In the genomic region with DNA sequence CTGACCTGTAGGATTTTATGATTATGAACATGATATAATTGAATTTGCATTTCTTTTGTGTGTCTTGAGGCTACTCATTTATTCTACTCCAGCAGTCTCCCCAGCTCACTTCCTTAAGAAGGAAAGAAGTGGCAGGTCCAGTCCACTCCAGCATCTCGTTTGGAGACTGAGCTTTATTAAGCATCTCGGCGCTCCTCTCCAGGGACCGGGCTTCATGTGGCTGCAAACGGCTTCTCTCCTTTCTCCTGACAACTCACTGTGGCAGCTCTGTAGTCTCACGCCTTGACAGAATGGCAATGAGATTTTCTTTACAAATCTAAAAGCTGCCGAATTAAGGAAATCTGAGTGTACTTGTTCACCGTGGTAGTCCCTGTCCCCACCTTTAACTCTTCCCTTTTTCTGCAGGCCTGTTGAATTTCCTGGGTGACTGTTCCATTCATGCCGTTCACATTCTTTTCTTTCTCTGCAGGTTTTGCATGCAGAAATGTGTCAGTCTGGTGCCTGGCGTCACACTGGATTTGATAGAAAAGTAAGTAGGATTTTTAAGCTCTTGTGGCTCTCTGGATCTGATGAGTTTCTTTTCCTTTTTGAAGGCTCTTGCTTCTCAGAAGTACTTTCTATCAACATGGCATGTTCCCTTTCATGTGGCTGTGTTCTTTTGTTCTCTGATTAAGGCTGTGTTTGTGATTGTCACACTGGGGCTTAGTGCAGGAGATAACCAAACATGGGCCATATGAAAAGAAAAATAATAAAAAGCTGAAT, we compare ENCODE assay signal across 9 cellular contexts.
DNase-seq lines count a peak whose midpoint lies in the region; ATAC-seq and TF ChIP-seq lines count a peak whose summit lies in the region.
"Had no signal": no experiment of that assay in that cellular context is flagged by ENCODE, and none has a peak within 500 bp of the region (broad histone marks: within the 10 kb centered on the region; RNA-seq: fewer than 3 reads in every experiment).

No MANE protein-coding gene starts in this region.

- H3K9me3 ChIP-seq in DOHH2 (ENCODE audit: control insufficient read depth, insufficient read depth, low read length) (peaks cover 12% of the 10 kb centered on the region), RWPE2 (ENCODE audit: severe bottlenecking) (no peaks in the 10 kb centered on the region), gastrocnemius medialis (no peaks in the 10 kb centered on the region), thyroid gland (no peaks in the 10 kb centered on the region)
- H3K9me3 ChIP-seq in effector memory CD4-positive, alpha-beta T cell (ENCODE audit: control insufficient read depth, low read length): no peaks in the 10 kb centered on the region
- H3K9me3 ChIP-seq: HAP-1 had no signal

- peak overlapping the region; percentile 79; the same call in 1 of the 2 replicates for H3K27ac ChIP-seq in DOHH2 (ENCODE audit: low read depth, low read length)
- H3K27ac ChIP-seq in RWPE2 (ENCODE audit: poor library complexity, severe bottlenecking): peak overlapping the region; percentile 63
- peak overlapping the region; percentile 67 for H3K27ac ChIP-seq in effector memory CD4-positive, alpha-beta T cell (ENCODE audit: insufficient read depth, low read length, poor library complexity, severe bottlenecking)
- H3K27ac ChIP-seq in gastrocnemius medialis: peak overlapping the region; percentile 76 to 89 (median 87)
- no peak overlapping the region for H3K27ac ChIP-seq in thyroid gland

- intact Hi-C loops in gastrocnemius medialis (cut with DNase I; ENCODE audit: low total_unique reads): loop anchor here (10.0 kb wide), 1 partner anchor 246 kb away; a partner anchor contains a TSS
- intact Hi-C loops in thyroid gland (cut with DNase I): no loop called here

- no peaks in the 10 kb centered on the region for H4K20me1 ChIP-seq in DOHH2 (ENCODE audit: control insufficient read depth, insufficient read depth, low read depth, low read length)

- H3K4me1 ChIP-seq in DOHH2 (ENCODE audit: control insufficient read depth, low read length): peaks cover 49% of the 10 kb centered on the region
- H3K4me1 ChIP-seq in RWPE2 (ENCODE audit: insufficient read depth, poor library complexity, severe bottlenecking): peaks cover 58% of the 10 kb centered on the region
- peaks cover 45% of the 10 kb centered on the region for H3K4me1 ChIP-seq in effector memory CD4-positive, alpha-beta T cell (ENCODE audit: control insufficient read depth, insufficient read depth, low read length, poor library complexity, severe bottlenecking)
- peaks cover 59 to 77% of the 10 kb centered on the region in 2 donors for H3K4me1 ChIP-seq in gastrocnemius medialis
- H3K4me1 ChIP-seq in thyroid gland: peaks cover 3 to 35% of the 10 kb centered on the region in 2 donors

- H3F3A ChIP-seq in DOHH2 (ENCODE audit: control insufficient read depth, insufficient read depth): peaks cover 7% of the 10 kb centered on the region

- no peak for TF ChIP-seq CTCF in DOHH2 (IDR thresholded peaks at IDR 0.05; ENCODE audit: low read depth, low read length, poor library complexity, severe bottlenecking)
- no peak for TF ChIP-seq CTCF in RWPE2 (IDR thresholded peaks at IDR 0.05; ENCODE audit: poor library complexity, severe bottlenecking)
- TF ChIP-seq CTCF in gastrocnemius medialis (IDR thresholded peaks at IDR 0.05 in 4 of 5, conservative IDR thresholded peaks at IDR 0.05 in 1 of 5): no peak
- no peak for TF ChIP-seq CTCF in thyroid gland (IDR thresholded peaks at IDR 0.05)

- H3K9me2 ChIP-seq in DOHH2 (replicated peaks; ENCODE audit: control insufficient read depth, low read length): no peaks in the 10 kb centered on the region

- DNase-seq in RWPE2 (ENCODE audit: low spot score): no peak
- DNase-seq in effector memory CD4-positive, alpha-beta T cell: no peak
- DNase-seq in gastrocnemius medialis: no peak
- DNase-seq in UCSD-AML1 (lab: John Stamatoyannopoulos, UW; ENCODE audit: unreplicated experiment): no peak
- DNase-seq in thyroid gland: no peak

- no peak for ATAC-seq in RWPE2 (ENCODE audit: low read depth)
- ATAC-seq in gastrocnemius medialis: no peak
- no peak for ATAC-seq in HG03095 (IDR thresholded peaks at IDR 0.05; ENCODE audit: unreplicated experiment)
- ATAC-seq in GM18870 (IDR thresholded peaks at IDR 0.05; ENCODE audit: unreplicated experiment): no peak

- H3K27me3 ChIP-seq in DOHH2 (ENCODE audit: control insufficient read depth, low read length) (no peaks in the 10 kb centered on the region), RWPE2 (ENCODE audit: insufficient read depth, poor library complexity, severe bottlenecking) (no peaks in the 10 kb centered on the region), gastrocnemius medialis (no peaks in the 10 kb centered on the region), thyroid gland (no peaks in the 10 kb centered on the region)
- H3K27me3 ChIP-seq in effector memory CD4-positive, alpha-beta T cell (replicated peaks; ENCODE audit: control insufficient read depth, insufficient read depth, low read length, poor library complexity, severe bottlenecking): no peaks in the 10 kb centered on the region

- peaks cover 29% of the 10 kb centered on the region for H3K79me2 ChIP-seq in DOHH2 (ENCODE audit: control insufficient read depth, low read length)

- WGBS in thyroid gland, 2 donors: 75 to 79% methylated on average over 10 of the region's 10 CpGs

- H3K4me2 ChIP-seq in DOHH2 (ENCODE audit: low read length): no peak overlapping the region

- TF ChIP-seq POLR2A in gastrocnemius medialis (IDR thresholded peaks at IDR 0.05): no peak
- TF ChIP-seq POLR2A in thyroid gland (IDR thresholded peaks at IDR 0.05): no peak

- peaks cover 39% of the 10 kb centered on the region for H3K36me3 ChIP-seq in DOHH2 (ENCODE audit: control insufficient read depth, low read length)
- 0 out of 2 replicates have a peak, but pooled peaks cover 10% of the 10 kb centered on the region for H3K36me3 ChIP-seq in RWPE2 (ENCODE audit: low read depth)
- H3K36me3 ChIP-seq in effector memory CD4-positive, alpha-beta T cell (ENCODE audit: control insufficient read depth, insufficient read depth, low read length): no peaks in the 10 kb centered on the region
- no peaks in the 10 kb centered on the region for H3K36me3 ChIP-seq in gastrocnemius medialis
- H3K36me3 ChIP-seq in thyroid gland: no peaks in the 10 kb centered on the region
- H3K36me3 ChIP-seq: HAP-1 had no signal

- in situ Hi-C loops in gastrocnemius medialis (cut with MboI; ENCODE audit: low sequenced_read_pairs in 4 of 4): no loop called here

- no peak overlapping the region for H3K4me3 ChIP-seq in DOHH2 (ENCODE audit: low read length)
- no peak overlapping the region for H3K4me3 ChIP-seq in RWPE2 (ENCODE audit: severe bottlenecking)
- peak overlapping the region; percentile 5 for H3K4me3 ChIP-seq in effector memory CD4-positive, alpha-beta T cell (ENCODE audit: insufficient read depth, low read depth, low read length, poor library complexity, severe bottlenecking)
- H3K4me3 ChIP-seq in gastrocnemius medialis: peak overlapping the region in 1 of 4 donors; percentile 20
- H3K4me3 ChIP-seq in thyroid gland (replicated peaks in 1 of 3): no peak overlapping the region
- H3K4me3 ChIP-seq: HAP-1 had no signal

Comparison
In these comparisons a context has a peak if more than half of its experiments do, and no peak if none do; other contexts are left out.
1. H3K27ac ChIP-seq: peak in DOHH2 (single experiment), RWPE2 (single experiment), effector memory CD4-positive, alpha-beta T cell (single experiment) and gastrocnemius medialis (4 of 4); none in thyroid gland (0 of 3).